9 cellular contexts compared by ENCODE assay signal in the genomic region with DNA sequence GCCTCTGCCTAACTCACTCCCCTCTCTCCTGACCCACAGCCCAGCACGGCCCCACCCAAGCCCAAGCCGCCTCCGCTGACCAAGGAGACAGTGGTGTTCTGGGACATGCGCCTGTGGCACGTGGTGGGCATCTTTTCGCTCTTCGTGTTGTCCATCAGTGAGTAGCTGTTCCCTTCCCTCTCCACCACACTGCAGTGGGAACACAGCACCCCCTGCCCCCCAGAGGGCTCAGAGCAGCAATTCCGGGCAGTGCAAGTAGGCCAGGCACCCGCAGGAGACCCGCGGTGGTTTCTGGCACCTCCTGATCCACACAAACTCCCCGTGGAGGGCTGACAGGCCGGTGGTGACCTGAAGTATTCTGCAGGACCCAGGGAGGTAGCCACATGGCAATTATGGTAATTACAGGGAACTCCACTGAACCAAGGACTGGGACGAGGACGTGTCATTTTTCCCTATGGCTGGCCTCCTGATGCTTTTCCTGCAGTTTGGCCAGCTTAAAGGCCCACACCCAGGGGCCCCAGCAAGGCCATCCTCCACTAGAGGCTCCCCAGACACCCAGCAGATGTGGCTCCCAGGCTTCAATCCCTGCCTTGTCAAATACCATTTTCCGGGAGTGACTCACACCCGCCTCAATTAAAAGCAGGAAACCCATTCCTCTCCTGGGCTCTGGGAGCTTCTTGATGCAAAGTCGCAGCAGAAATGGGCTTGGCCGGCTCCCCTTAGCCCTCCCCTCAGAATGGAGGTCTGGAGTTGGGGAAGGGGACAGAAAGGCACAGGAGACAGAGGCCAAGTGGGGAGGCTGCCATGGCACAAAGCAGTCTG. TPM values are rescaled to one million over a fixed set of nuclear protein-coding genes. Genes with fewer than 3 reads are reported as not detected.
DNase-seq lines count a peak whose midpoint lies in the region; ATAC-seq, FAIRE-seq and TF ChIP-seq lines count a peak whose summit lies in the region.
"Had no signal": no experiment of that assay in that cellular context is flagged by ENCODE, and none has a peak within 500 bp of the region (broad histone marks: within the 10 kb centered on the region; RNA-seq: fewer than 3 reads in every experiment).

No MANE protein-coding gene starts in this region.

- CTCF ChIA-PET in SK-N-SH (lab: Yijun Ruan, JAX), result interaction anchor here (0.6 to 5.6 kb wide), 23 partner anchors 9 to 555 kb away, joined by 3 to 48 read pairs (median 5); a partner anchor contains a TSS

- no peaks in the 10 kb centered on the region for H3K79me2 ChIP-seq in SK-N-SH (ENCODE audit: insufficient read depth)

- no peak overlapping the region for H3K9ac ChIP-seq in SK-N-SH

- no peak overlapping the region for H3K27ac ChIP-seq in SK-N-SH (ENCODE audit: low read depth in 2 of 2, low read length in 1 of 2)
- H3K27ac ChIP-seq: psoas muscle had no signal

- H2AFZ ChIP-seq in SK-N-SH (ENCODE audit: low read depth), result no peak overlapping the region

- H3K9me2 ChIP-seq in SK-N-SH, result no peaks in the 10 kb centered on the region

- H3K9me3 ChIP-seq in SK-N-SH, result no peaks in the 10 kb centered on the region
- H3K9me3 ChIP-seq: psoas muscle had no signal

- H3K4me1 ChIP-seq in SK-N-SH (ENCODE audit: control insufficient read depth in 1 of 2, insufficient read depth in 2 of 2, low read depth in 1 of 2, low read length in 1 of 2), result peaks cover 0 to 26% of the 10 kb centered on the region in 2 experiments; a peak in 1 of 4 replicates

- WGBS in SK-N-SH (ENCODE audit: low lambda C conversion rate), result 66% methylated on average over 12 of the region's 19 CpGs

- POLR2A ChIA-PET in SK-N-SH (lab: Yijun Ruan, JAX), result no interaction called here

- H3K27me3 ChIP-seq in SK-N-SH (ENCODE audit: insufficient read depth), result peaks cover 14% of the 10 kb centered on the region

- H3K36me3 ChIP-seq in SK-N-SH (replicated peaks in 1 of 2; ENCODE audit: control insufficient read depth in 1 of 2, insufficient read depth in 2 of 2, low read length in 1 of 2), result no peaks in the 10 kb centered on the region

- ATAC-seq in SK-N-SH treated with all-trans-retinoic acid at 6 μM for 48 hours (peak; percentile 8; the same call in 1 of the 3 replicates), esophagus mucosa (peak; percentile 40), HG03354 (IDR thresholded peaks at IDR 0.05; ENCODE audit: poor library complexity, severe bottlenecking, unreplicated experiment) (no peak)

- H3K4me2 ChIP-seq in SK-N-SH, result no peak overlapping the region

- no peak for TF ChIP-seq EP300 in SK-N-SH (IDR thresholded peaks at IDR 0.05; ENCODE audit: borderline replicate concordance in 1 of 2, low read depth in 1 of 2, low read length in 1 of 2)

- no peak for TF ChIP-seq CTCF in SK-N-SH (IDR thresholded peaks at IDR 0.05)

- TF ChIP-seq RAD21 in SK-N-SH (IDR thresholded peaks at IDR 0.05; ENCODE audit: low read length), result no peak

- no peak overlapping the region for H3K4me3 ChIP-seq in SK-N-SH (ENCODE audit: low read depth in 2 of 2, low read length in 1 of 2)
- H3K4me3 ChIP-seq: psoas muscle had no signal

- H4K20me1 ChIP-seq in SK-N-SH (ENCODE audit: insufficient read depth), result no peaks in the 10 kb centered on the region

- FAIRE-seq in HTR-8/SVneo (lab: Jason Lieb, UNC) (no peak), GM19239 (lab: Jason Lieb, UNC) (no peak)

- no peak for DNase-seq in SK-N-SH
- peak; percentile 64 for DNase-seq in HTR-8/SVneo (ENCODE audit: insufficient read length, low spot score)
- DNase-seq in posterior cingulate gyrus, result peak in 6 of 10 donors; percentile 3 to 80 (median 30)
- DNase-seq in NCI-H446 (lab: John Stamatoyannopoulos, UW), result no peak
- DNase-seq in GM19239 (ENCODE audit: insufficient read length, low spot score), result no peak

- intact Hi-C loops in posterior cingulate gyrus (cut with DNase I), result loop anchor here (1.0 kb wide), 1 partner anchor 203 kb away; no protein-coding TSS in a partner anchor

- no peaks in the 10 kb centered on the region for H3F3A ChIP-seq in SK-N-SH (replicated peaks; ENCODE audit: insufficient read depth)

TF ChIP-seq in SK-N-SH treated with all-trans-retinoic acid at 6 μM for 48 hours, 23 proteins besides CTCF, POLR2A, EP300 and RAD21:
- TF ChIP-seq BACH2 (CRISPR knock-in tag; IDR thresholded peaks at IDR 0.05; ENCODE audit: borderline replicate concordance), result no peak
TF ChIP-seq in SK-N-SH treated with all-trans-retinoic acid at 6 μM for 48 hours: peak in this region for 0.

TF ChIP-seq in SK-N-SH, 30 proteins besides CTCF, POLR2A, EP300 and RAD21:
- TF ChIP-seq, protein P1, sequence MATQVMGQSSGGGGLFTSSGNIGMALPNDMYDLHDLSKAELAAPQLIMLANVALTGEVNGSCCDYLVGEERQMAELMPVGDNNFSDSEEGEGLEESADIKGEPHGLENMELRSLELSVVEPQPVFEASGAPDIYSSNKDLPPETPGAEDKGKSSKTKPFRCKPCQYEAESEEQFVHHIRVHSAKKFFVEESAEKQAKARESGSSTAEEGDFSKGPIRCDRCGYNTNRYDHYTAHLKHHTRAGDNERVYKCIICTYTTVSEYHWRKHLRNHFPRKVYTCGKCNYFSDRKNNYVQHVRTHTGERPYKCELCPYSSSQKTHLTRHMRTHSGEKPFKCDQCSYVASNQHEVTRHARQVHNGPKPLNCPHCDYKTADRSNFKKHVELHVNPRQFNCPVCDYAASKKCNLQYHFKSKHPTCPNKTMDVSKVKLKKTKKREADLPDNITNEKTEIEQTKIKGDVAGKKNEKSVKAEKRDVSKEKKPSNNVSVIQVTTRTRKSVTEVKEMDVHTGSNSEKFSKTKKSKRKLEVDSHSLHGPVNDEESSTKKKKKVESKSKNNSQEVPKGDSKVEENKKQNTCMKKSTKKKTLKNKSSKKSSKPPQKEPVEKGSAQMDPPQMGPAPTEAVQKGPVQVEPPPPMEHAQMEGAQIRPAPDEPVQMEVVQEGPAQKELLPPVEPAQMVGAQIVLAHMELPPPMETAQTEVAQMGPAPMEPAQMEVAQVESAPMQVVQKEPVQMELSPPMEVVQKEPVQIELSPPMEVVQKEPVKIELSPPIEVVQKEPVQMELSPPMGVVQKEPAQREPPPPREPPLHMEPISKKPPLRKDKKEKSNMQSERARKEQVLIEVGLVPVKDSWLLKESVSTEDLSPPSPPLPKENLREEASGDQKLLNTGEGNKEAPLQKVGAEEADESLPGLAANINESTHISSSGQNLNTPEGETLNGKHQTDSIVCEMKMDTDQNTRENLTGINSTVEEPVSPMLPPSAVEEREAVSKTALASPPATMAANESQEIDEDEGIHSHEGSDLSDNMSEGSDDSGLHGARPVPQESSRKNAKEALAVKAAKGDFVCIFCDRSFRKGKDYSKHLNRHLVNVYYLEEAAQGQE (IDR thresholded peaks at IDR 0.05; ENCODE audit: low read depth, low read length), result no peak

RNA-seq across cellular contexts. Expression of a gene that starts 4.8 kb away (rescaled TPM):
- polyA plus RNA-seq in SK-N-SH (2012; rRNA removed), result 0.03 and 0.10 TPM in 2 replicates
- polyA plus RNA-seq in SK-N-SH (2012; cell fraction: cytosol; rRNA removed), result 0.05 TPM in 2 replicates
- 0.04 and 0.06 TPM in 2 replicates for polyA plus RNA-seq in SK-N-SH (2012; cell fraction: nucleus; rRNA removed)
- 1.6 TPM for total RNA-seq in esophagus mucosa

RNA-seq across cellular contexts. Expression of a gene that starts 11.7 kb away (rescaled TPM):
- not detected in 2 replicates for polyA plus RNA-seq in SK-N-SH (2012; rRNA removed)
- polyA plus RNA-seq in SK-N-SH (2012; cell fraction: cytosol; rRNA removed), result 0.01 TPM in 1 of 2 replicates, not detected in the other
- 0.18 and 0.32 TPM in 2 replicates for polyA plus RNA-seq in SK-N-SH (2012; cell fraction: nucleus; rRNA removed)
- total RNA-seq in esophagus mucosa, result not detected

RNA-seq across cellular contexts. Expression of a gene that starts 12.5 kb away (rescaled TPM):
- polyA plus RNA-seq in SK-N-SH (2012; rRNA removed), result 0.18 and 0.58 TPM in 2 replicates
- 0.03 and 0.10 TPM in 2 replicates for polyA plus RNA-seq in SK-N-SH (2012; cell fraction: cytosol; rRNA removed)
- 1.2 and 1.5 TPM in 2 replicates for polyA plus RNA-seq in SK-N-SH (2012; cell fraction: nucleus; rRNA removed)
- total RNA-seq in esophagus mucosa, result 55.7 TPM

Comparison
In these comparisons a context has a peak if more than half of its experiments do, and no peak if none do; other contexts are left out.
1. DNase-seq: peak in HTR-8/SVneo (single experiment) and posterior cingulate gyrus (6 of 10); none in SK-N-SH (single experiment), NCI-H446 (0 of 2) and GM19239 (single experiment).